In genomic region chr11:68373189-68373809, GRCh38 we compare ENCODE assay signal across 9 cellular contexts.
DNase-seq lines count a peak whose midpoint lies in the region; ATAC-seq and TF ChIP-seq lines count a peak whose summit lies in the region.
"Had no signal": no experiment of that assay in that cellular context is flagged by ENCODE, and none has a peak within 500 bp of the region (broad histone marks: within the 10 kb centered on the region; RNA-seq: fewer than 3 reads in every experiment).

No MANE protein-coding gene starts in this region.

- H3K27ac Mint-ChIP-seq in activated T-helper 17 cell treated with anti-CD3 and anti-CD28 coated beads, Interleukin-2, amount 50 U/mL, for 72 hours, result no peak overlapping the region

- H3K4me3 ChIP-seq in dorsolateral prefrontal cortex (peak overlapping the region in 15 of 59 donors; percentile 1 to 54 (median 29)), mucosa of descending colon (no peak overlapping the region), tibial nerve (no peak overlapping the region)

- no peaks in the 10 kb centered on the region for H3K9me3 Mint-ChIP-seq in activated T-helper 17 cell treated with anti-CD3 and anti-CD28 coated beads, Interleukin-2, amount 50 U/mL, for 72 hours

- TF ChIP-seq CTCF in dorsolateral prefrontal cortex (IDR thresholded peaks at IDR 0.05 in 54 of 56, conservative IDR thresholded peaks at IDR 0.05 in 2 of 56; ENCODE audit: low read depth in 1 of 56, partially characterized antibody in 56 of 56) (no peak), mucosa of descending colon (IDR thresholded peaks at IDR 0.05) (no peak), tibial nerve (IDR thresholded peaks at IDR 0.05) (no peak)

- H3K27ac ChIP-seq in dorsolateral prefrontal cortex, result peak overlapping the region in 48 of 59 donors; percentile 9 to 87 (median 74)
- H3K27ac ChIP-seq in tibial nerve, result peak overlapping the region; percentile 59 to 85 (median 75)

- H3K4me1 ChIP-seq in mucosa of descending colon (ENCODE audit: low read depth) (peaks cover 19% of the 10 kb centered on the region), tibial nerve (peaks cover 6 to 65% (median 40%) of the 10 kb centered on the region in 4 donors)

- H3K36me3 ChIP-seq in mucosa of descending colon (ENCODE audit: low read depth) (no peaks in the 10 kb centered on the region), tibial nerve (peaks cover 0 to 4% (median 0%) of the 10 kb centered on the region in 3 donors)

- ATAC-seq in mucosa of descending colon, result peak; percentile 6
- ATAC-seq in activated T-helper 17 cell treated with anti-CD3 and anti-CD28 coated beads, Interleukin-2, amount 50 U/mL, for 72 hours (replicated peaks), result no peak

- intact Hi-C loops in dorsolateral prefrontal cortex (cut with DNase I), result loop anchor here in 1 of 2 donors (5.0 kb wide), 1 partner anchor 41 kb away; no protein-coding TSS in a partner anchor
- intact Hi-C loops in mucosa of descending colon (cut with DNase I, micrococcal nuclease), result no loop called here

- no peaks in the 10 kb centered on the region for H3K36me3 Mint-ChIP-seq in activated T-helper 17 cell treated with anti-CD3 and anti-CD28 coated beads, Interleukin-2, amount 50 U/mL, for 72 hours (ENCODE audit: low read depth)

- no peaks in the 10 kb centered on the region for H3K27me3 Mint-ChIP-seq in activated T-helper 17 cell treated with anti-CD3 and anti-CD28 coated beads, Interleukin-2, amount 50 U/mL, for 72 hours

- no peak for TF ChIP-seq POLR2A in tibial nerve (IDR thresholded peaks at IDR 0.05)

- DNase-seq in HuH-7.5 (ENCODE audit: low spot score) (peak; percentile 81), dorsolateral prefrontal cortex (no peak), mucosa of descending colon (no peak), tibial nerve (ENCODE audit: low spot score in 2 of 2) (peak in 1 of 2 donors; percentile 39), AML-193 (lab: John Stamatoyannopoulos, UW) (no peak), cerebellum (ENCODE audit: low spot score) (no peak), GDM1 (lab: John Stamatoyannopoulos, UW) (no peak)
- DNase-seq: effector memory CD4-positive, alpha-beta T cell had no signal

- H3K4me3 Mint-ChIP-seq in activated T-helper 17 cell treated with anti-CD3 and anti-CD28 coated beads, Interleukin-2, amount 50 U/mL, for 72 hours, result no peak overlapping the region

- no peak for TF ChIP-seq EP300 in tibial nerve (IDR thresholded peaks at IDR 0.05)

- H3K4me1 Mint-ChIP-seq in activated T-helper 17 cell treated with anti-CD3 and anti-CD28 coated beads, Interleukin-2, amount 50 U/mL, for 72 hours, result no peaks in the 10 kb centered on the region

- H3K9me3 ChIP-seq in mucosa of descending colon, result no peaks in the 10 kb centered on the region
- no peaks in the 10 kb centered on the region for H3K9me3 ChIP-seq in tibial nerve

- H3K27me3 ChIP-seq in dorsolateral prefrontal cortex (no peaks in the 10 kb centered on the region), tibial nerve (no peaks in the 10 kb centered on the region)

- 46 to 79% methylated on average over 11 to 19 of the region's 22 CpGs for WGBS in tibial nerve, 2 donors
